Comparison of ENCODE assay signal across 14 cellular contexts in the genomic region with DNA sequence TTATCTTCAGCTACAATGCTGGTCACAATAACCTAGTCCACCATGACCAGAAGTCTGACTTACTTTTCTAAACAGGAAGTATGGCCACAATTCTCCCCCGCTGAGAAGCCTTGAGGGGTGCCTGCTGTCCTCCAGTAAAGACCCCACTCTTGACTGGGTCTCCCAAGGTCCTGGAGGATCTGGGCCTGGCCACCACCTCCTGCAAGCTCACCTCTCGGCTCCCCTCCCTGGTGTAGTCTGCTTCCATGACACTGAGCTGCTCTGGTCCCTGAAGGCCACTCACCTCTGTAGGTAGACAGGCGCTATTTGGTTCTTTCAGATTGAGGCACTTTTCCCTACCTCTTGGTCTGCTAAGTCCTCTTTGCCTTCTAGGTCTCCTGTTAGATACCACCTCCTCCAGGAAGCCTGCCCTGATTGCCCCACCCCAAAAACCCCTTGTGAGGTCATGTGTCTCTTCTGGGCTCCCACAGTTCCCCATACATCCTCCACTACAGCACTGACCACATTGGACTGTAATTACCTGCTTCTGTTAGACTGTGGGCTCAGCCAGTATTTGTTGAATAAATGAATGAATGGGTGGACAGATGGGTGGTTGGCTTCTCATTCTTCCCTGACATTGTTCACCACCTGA.
DNase-seq lines count a peak whose midpoint lies in the region; ATAC-seq and TF ChIP-seq lines count a peak whose summit lies in the region.
"Had no signal": no experiment of that assay in that cellular context is flagged by ENCODE, and none has a peak within 500 bp of the region (broad histone marks: within the 10 kb centered on the region; RNA-seq: fewer than 3 reads in every experiment).

No MANE protein-coding gene starts in this region.

- H3K9ac ChIP-seq in mesenchymal stem cell (ENCODE audit: low read length), result no peak overlapping the region
- H3K9ac ChIP-seq: BLaER1 had no signal

- H3K36me3 ChIP-seq in left ventricle myocardium inferior (no peaks in the 10 kb centered on the region), HEK293 (ENCODE audit: control insufficient read depth in 2 of 2, insufficient read depth in 1 of 2, low read length in 2 of 2) (no peaks in the 10 kb centered on the region), mesenchymal stem cell (ENCODE audit: control insufficient read depth in 1 of 2, insufficient read depth in 2 of 2, low read depth in 1 of 2, low read length in 2 of 2) (no peaks in the 10 kb centered on the region), vagina (no peaks in the 10 kb centered on the region)
- H3K36me3 ChIP-seq: BLaER1 had no signal

- no peak overlapping the region for H3K14ac ChIP-seq in mesenchymal stem cell (ENCODE audit: low read length in 2 of 2)

- H3K4me2 ChIP-seq in mesenchymal stem cell (ENCODE audit: low read length, poor library complexity, severe bottlenecking), result no peak overlapping the region
- H3K4me2 ChIP-seq: BLaER1 had no signal

- intact Hi-C loops in left ventricle myocardium inferior (cut with micrococcal nuclease) (no loop called here), cardiac septum (cut with DNase I) (no loop called here), vagina (cut with DNase I) (no loop called here)

- TF ChIP-seq CTCF in left ventricle myocardium inferior (IDR thresholded peaks at IDR 0.05; ENCODE audit: borderline replicate concordance) (no peak), HEK293 (tag by site-specific recombination; IDR thresholded peaks at IDR 0.05) (no peak), vagina (IDR thresholded peaks at IDR 0.05) (no peak)

- no peak overlapping the region for H2BK120ac ChIP-seq in mesenchymal stem cell (ENCODE audit: low read depth, low read length)

- peak overlapping the region in 1 of 2 experiments; percentile 68 for H2BK12ac ChIP-seq in mesenchymal stem cell (ENCODE audit: low read length in 2 of 2)

- H2AFZ ChIP-seq in mesenchymal stem cell (ENCODE audit: low read depth, low read length), result no peak overlapping the region

- H3K4me1 ChIP-seq in left ventricle myocardium inferior, result no peaks in the 10 kb centered on the region
- H3K4me1 ChIP-seq in HEK293 (ENCODE audit: control insufficient read depth, insufficient read depth, low read length), result no peaks in the 10 kb centered on the region
- H3K4me1 ChIP-seq in mesenchymal stem cell (ENCODE audit: control insufficient read depth, insufficient read depth, low read depth, low read length), result peaks cover 20% of the 10 kb centered on the region
- H3K4me1 ChIP-seq in vagina, result peaks cover 20% of the 10 kb centered on the region
- H3K4me1 ChIP-seq: Caco-2 had no signal

- WGBS in mesenchymal stem cell, result 97% methylated on average over 3 of the region's 3 CpGs

- H4K91ac ChIP-seq in mesenchymal stem cell (ENCODE audit: low read length), result no peak overlapping the region

- H2AK5ac ChIP-seq in mesenchymal stem cell (ENCODE audit: low read length, severe bottlenecking), result no peak overlapping the region

- DNase-seq in left ventricle myocardium inferior (peak; percentile 1), cardiac septum (ENCODE audit: low spot score) (no peak), mesenchymal stem cell (no peak), vagina (ENCODE audit: extremely low spot score in 2 of 2) (no peak), NCI-H1105 treated with DMSO at 0.1 percent for 48 hours (lab: John Stamatoyannopoulos, UW) (no peak)
- DNase-seq: Caco-2, DMS53, HFFc6, NCI-H187 treated with DMSO at 0.1 percent for 48 hours, NCI-H82 had no signal

- H2BK15ac ChIP-seq in mesenchymal stem cell (ENCODE audit: low read depth, poor library complexity, severe bottlenecking), result peak overlapping the region; percentile 37

- POLR2A ChIA-PET in HEK293 (lab: Yijun Ruan, JAX), result no interaction called here

- H3K18ac ChIP-seq in mesenchymal stem cell (ENCODE audit: low read depth in 1 of 2, low read length in 2 of 2), result peak overlapping the region in 1 of 2 experiments; percentile 54

- no peak overlapping the region for H2BK5ac ChIP-seq in mesenchymal stem cell (ENCODE audit: low read depth, low read length, poor library complexity, severe bottlenecking)

- H3K9me3 ChIP-seq in left ventricle myocardium inferior (replicated peaks), result no peaks in the 10 kb centered on the region
- H3K9me3 ChIP-seq in HEK293 (ENCODE audit: control insufficient read depth, insufficient read depth, low read depth, low read length), result no peaks in the 10 kb centered on the region
- H3K9me3 ChIP-seq in mesenchymal stem cell (ENCODE audit: control insufficient read depth, low read length), result no peaks in the 10 kb centered on the region
- no peaks in the 10 kb centered on the region for H3K9me3 ChIP-seq in vagina
- H3K9me3 ChIP-seq: BLaER1, Caco-2 had no signal

- H3K27me3 ChIP-seq in left ventricle myocardium inferior (ENCODE audit: low read depth) (no peaks in the 10 kb centered on the region), mesenchymal stem cell (ENCODE audit: control insufficient read depth in 1 of 2, insufficient read depth in 1 of 2, low read length in 2 of 2) (no peaks in the 10 kb centered on the region), vagina (no peaks in the 10 kb centered on the region)

- no peak for ATAC-seq in HG03460 (IDR thresholded peaks at IDR 0.05; ENCODE audit: unreplicated experiment)
- ATAC-seq: Panc1 had no signal

- no peak for TF ChIP-seq POLR2A in vagina (IDR thresholded peaks at IDR 0.05)

- no peak overlapping the region for H4K8ac ChIP-seq in mesenchymal stem cell (ENCODE audit: low read length)

- CTCF ChIA-PET in HEK293 (lab: Yijun Ruan, JAX), result interaction anchor here (0.7 to 1.2 kb wide), 2 partner anchors 11 to 87 kb away, joined by 3 to 4 read pairs; no protein-coding TSS in a partner anchor

- H3K4me3 ChIP-seq in left ventricle myocardium inferior, result no peak overlapping the region
- no peak overlapping the region for H3K4me3 ChIP-seq in HEK293 (ENCODE audit: low read depth, low read length)
- no peak overlapping the region for H3K4me3 ChIP-seq in mesenchymal stem cell (ENCODE audit: insufficient read depth in 1 of 2, low read depth in 1 of 2, low read length in 2 of 2)
- H3K4me3 ChIP-seq in vagina, result no peak overlapping the region
- H3K4me3 ChIP-seq: BLaER1 had no signal

- no peak overlapping the region for H3K4ac ChIP-seq in mesenchymal stem cell (ENCODE audit: low read depth in 1 of 2, low read length in 2 of 2)

- no peak overlapping the region for H3K23ac ChIP-seq in mesenchymal stem cell (ENCODE audit: low read length in 2 of 2)

- H3K79me1 ChIP-seq in mesenchymal stem cell (replicated peaks; ENCODE audit: low read length, poor library complexity, severe bottlenecking), result no peaks in the 10 kb centered on the region

- no peak overlapping the region for H3K27ac ChIP-seq in left ventricle myocardium inferior (replicated peaks)
- no peak overlapping the region for H3K27ac ChIP-seq in HEK293 (ENCODE audit: extremely low read depth, low read depth, low read length)
- H3K27ac ChIP-seq in mesenchymal stem cell (ENCODE audit: low read length, poor library complexity, severe bottlenecking), result no peak overlapping the region
- H3K27ac ChIP-seq in vagina, result peak overlapping the region; percentile 87
- H3K27ac ChIP-seq: BLaER1 had no signal

TF ChIP-seq in HEK293, 187 proteins besides CTCF, POLR2A, EP300 and RAD21:
- TF ChIP-seq BCL11B (tag by site-specific recombination; IDR thresholded peaks at IDR 0.05; ENCODE audit: low read depth) (no peak), ZFHX2 (tag by site-specific recombination; conservative IDR thresholded peaks at IDR 0.05) (no peak), ZNF24 (tag by site-specific recombination; IDR thresholded peaks at IDR 0.05) (0 out of 2 replicates have a peak, but pooled peaks have one; percentile 27)
- TF ChIP-seq, protein P1, sequence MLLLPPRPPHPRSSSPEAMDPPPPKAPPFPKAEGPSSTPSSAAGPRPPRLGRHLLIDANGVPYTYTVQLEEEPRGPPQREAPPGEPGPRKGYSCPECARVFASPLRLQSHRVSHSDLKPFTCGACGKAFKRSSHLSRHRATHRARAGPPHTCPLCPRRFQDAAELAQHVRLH (tag by site-specific recombination; IDR thresholded peaks at IDR 0.05), result peak; percentile 36; the same call in 1 of the 2 replicates
TF ChIP-seq in HEK293: peak in this region for 2.
